2 cellular contexts compared by ENCODE assay signal in the genomic region with DNA sequence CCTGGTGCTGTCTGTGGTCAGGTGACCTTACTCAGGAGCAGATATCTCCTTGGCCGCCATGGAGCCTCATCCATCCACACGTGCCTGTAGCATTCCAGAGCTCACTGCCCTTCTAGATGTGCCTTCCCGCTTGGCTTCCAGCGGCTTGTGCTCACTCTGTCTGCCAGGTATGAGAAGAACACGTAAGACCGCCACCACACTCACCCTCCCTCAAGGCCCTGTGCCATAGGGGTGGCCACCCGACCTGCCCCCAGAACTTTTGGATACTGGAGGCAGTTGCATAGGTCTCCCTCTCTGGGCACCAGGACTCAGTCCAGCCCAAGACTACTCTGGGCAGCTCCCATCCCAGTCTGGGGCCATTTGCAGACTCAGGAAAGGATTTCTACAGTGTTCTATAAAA.
TF ChIP-seq lines count a peak whose summit lies in the region.

No MANE protein-coding gene starts in this region.

TF ChIP-seq in IMR-90, 13 proteins besides CTCF, POLR2A, EP300 and RAD21:
- TF ChIP-seq, protein P1, sequence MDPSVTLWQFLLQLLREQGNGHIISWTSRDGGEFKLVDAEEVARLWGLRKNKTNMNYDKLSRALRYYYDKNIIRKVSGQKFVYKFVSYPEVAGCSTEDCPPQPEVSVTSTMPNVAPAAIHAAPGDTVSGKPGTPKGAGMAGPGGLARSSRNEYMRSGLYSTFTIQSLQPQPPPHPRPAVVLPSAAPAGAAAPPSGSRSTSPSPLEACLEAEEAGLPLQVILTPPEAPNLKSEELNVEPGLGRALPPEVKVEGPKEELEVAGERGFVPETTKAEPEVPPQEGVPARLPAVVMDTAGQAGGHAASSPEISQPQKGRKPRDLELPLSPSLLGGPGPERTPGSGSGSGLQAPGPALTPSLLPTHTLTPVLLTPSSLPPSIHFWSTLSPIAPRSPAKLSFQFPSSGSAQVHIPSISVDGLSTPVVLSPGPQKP (IDR thresholded peaks at IDR 0.05; ENCODE audit: borderline replicate concordance, low read depth, low read length) = no peak
- TF ChIP-seq FOS (IDR thresholded peaks at IDR 0.05; ENCODE audit: low read depth, low read length) (no peak), MXI1 (IDR thresholded peaks at IDR 0.05; ENCODE audit: borderline replicate concordance, low read depth, low read length) (no peak), RCOR1 (IDR thresholded peaks at IDR 0.05; ENCODE audit: insufficient replicate concordance, low read length) (no peak), MAZ (IDR thresholded peaks at IDR 0.05; ENCODE audit: borderline replicate concordance, low read depth, low read length) (no peak), NFE2L2 (IDR thresholded peaks at IDR 0.05; ENCODE audit: low read depth, low read length) (no peak), CHD1 (IDR thresholded peaks at IDR 0.05; ENCODE audit: low read depth, low read length) (no peak), SMC3 (IDR thresholded peaks at IDR 0.05; ENCODE audit: low read depth, low read length) (no peak), MAFK (IDR thresholded peaks at IDR 0.05; ENCODE audit: low read depth, low read length) (no peak), CEBPB (IDR thresholded peaks at IDR 0.05; ENCODE audit: low read depth, low read length) (no peak), BHLHE40 (IDR thresholded peaks at IDR 0.05; ENCODE audit: low read depth, low read length) (no peak), RFX5 (IDR thresholded peaks at IDR 0.05; ENCODE audit: low read depth, low read length) (no peak)
- TF ChIP-seq, protein P2, sequence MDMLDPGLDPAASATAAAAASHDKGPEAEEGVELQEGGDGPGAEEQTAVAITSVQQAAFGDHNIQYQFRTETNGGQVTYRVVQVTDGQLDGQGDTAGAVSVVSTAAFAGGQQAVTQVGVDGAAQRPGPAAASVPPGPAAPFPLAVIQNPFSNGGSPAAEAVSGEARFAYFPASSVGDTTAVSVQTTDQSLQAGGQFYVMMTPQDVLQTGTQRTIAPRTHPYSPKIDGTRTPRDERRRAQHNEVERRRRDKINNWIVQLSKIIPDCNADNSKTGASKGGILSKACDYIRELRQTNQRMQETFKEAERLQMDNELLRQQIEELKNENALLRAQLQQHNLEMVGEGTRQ (IDR thresholded peaks at IDR 0.05; ENCODE audit: low read depth, low read length) = no peak

TF ChIP-seq in HEK293T, 16 proteins besides CTCF, POLR2A, EP300 and RAD21:
- TF ChIP-seq TARDBP (IDR thresholded peaks at IDR 0.05) (no peak), ELF4 (IDR thresholded peaks at IDR 0.05) (no peak), HDGF (IDR thresholded peaks at IDR 0.05; ENCODE audit: borderline replicate concordance) (no peak), SP1 (IDR thresholded peaks at IDR 0.05) (no peak), FOXK2 (IDR thresholded peaks at IDR 0.05) (no peak), BHLHE40 (IDR thresholded peaks at IDR 0.05; ENCODE audit: borderline replicate concordance) (no peak), CTBP1 (IDR thresholded peaks at IDR 0.05; ENCODE audit: borderline replicate concordance) (no peak)
